ENCODE assay signal across 9 cellular contexts in the genomic region with DNA sequence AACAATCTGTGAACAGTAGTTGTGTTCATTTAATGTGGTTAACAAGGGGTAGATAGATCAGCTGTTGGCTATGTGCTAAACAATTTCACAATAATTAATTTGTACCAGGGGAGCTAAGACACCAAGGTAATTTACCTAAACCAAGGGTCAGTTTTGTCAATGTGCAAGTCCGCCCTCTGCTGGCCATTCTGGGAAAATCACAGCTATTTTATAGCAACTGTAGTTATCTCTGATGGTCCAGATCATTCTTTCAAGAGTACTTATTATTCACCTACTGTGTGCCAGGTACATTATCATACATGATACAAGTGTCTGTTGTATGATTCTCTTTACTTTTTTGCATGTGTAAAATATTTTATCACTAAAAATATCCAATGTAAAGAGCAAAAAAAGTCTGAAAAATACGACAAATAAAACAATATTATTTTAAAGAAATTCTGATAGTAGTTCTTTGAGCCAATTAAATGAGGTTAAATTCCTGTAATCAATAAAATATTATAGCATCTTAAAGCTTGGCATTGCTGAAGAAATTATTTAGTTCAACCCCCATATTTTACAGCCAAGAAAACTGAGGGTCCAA.
DNase-seq lines count a peak whose midpoint lies in the region; ATAC-seq and TF ChIP-seq lines count a peak whose summit lies in the region.
"Had no signal": no experiment of that assay in that cellular context is flagged by ENCODE, and none has a peak within 500 bp of the region (broad histone marks: within the 10 kb centered on the region; RNA-seq: fewer than 3 reads in every experiment).

No MANE protein-coding gene starts in this region.

- no peak overlapping the region for H3K27ac Mint-ChIP-seq in activated CD4-positive, alpha-beta memory T cell treated with anti-CD3 and anti-CD28 coated beads for 36 hours

- H3K27me3 ChIP-seq in esophagus squamous epithelium (peaks cover 0 to 3% (median 0%) of the 10 kb centered on the region in 4 donors), neuronal stem cell (ENCODE audit: control insufficient read depth in 3 of 3, insufficient read depth in 3 of 3, low read depth in 1 of 3, low read length in 3 of 3) (no peaks in the 10 kb centered on the region), upper lobe of right lung (no peaks in the 10 kb centered on the region)
- H3K27me3 ChIP-seq: BLaER1 had no signal

- H2BK5ac ChIP-seq in neuronal stem cell (ENCODE audit: low read length): no peak overlapping the region

- H3K9me3 ChIP-seq in esophagus squamous epithelium (no peaks in the 10 kb centered on the region), neuronal stem cell (replicated peaks in 1 of 2; ENCODE audit: control insufficient read depth in 2 of 2, insufficient read depth in 1 of 2, low read depth in 1 of 2, low read length in 2 of 2) (no peaks in the 10 kb centered on the region), upper lobe of right lung (no peaks in the 10 kb centered on the region)
- H3K9me3 ChIP-seq: BLaER1 had no signal

- no peaks in the 10 kb centered on the region for H3K36me3 Mint-ChIP-seq in activated CD4-positive, alpha-beta memory T cell treated with anti-CD3 and anti-CD28 coated beads for 36 hours

- H3K9me3 Mint-ChIP-seq in activated CD4-positive, alpha-beta memory T cell treated with anti-CD3 and anti-CD28 coated beads for 36 hours: no peaks in the 10 kb centered on the region

- H2BK120ac ChIP-seq in neuronal stem cell (ENCODE audit: low read depth, low read length): no peak overlapping the region

- no peak overlapping the region for H3K4ac ChIP-seq in neuronal stem cell (ENCODE audit: low read length)

- H4K91ac ChIP-seq in neuronal stem cell (ENCODE audit: low read depth, low read length, poor library complexity): no peak overlapping the region

- CTCF ChIA-PET in activated CD4-positive, alpha-beta memory T cell treated with anti-CD3 and anti-CD28 coated beads for 36 hours (lab: Charles Lee): interaction anchor here (0.6 to 4.8 kb wide), 27 partner anchors 9 to 1087 kb away, joined by 3 to 41 read pairs (median 4); no protein-coding TSS in a partner anchor

- H3K27ac ChIP-seq in esophagus squamous epithelium (no peak overlapping the region), neuronal stem cell (replicated peaks; ENCODE audit: low read length) (no peak overlapping the region), upper lobe of right lung (no peak overlapping the region)
- H3K27ac ChIP-seq: BLaER1 had no signal

- no peak overlapping the region for H3K4me2 ChIP-seq in neuronal stem cell (ENCODE audit: insufficient read depth, low read length, poor library complexity, severe bottlenecking)
- H3K4me2 ChIP-seq: BLaER1 had no signal

- no peaks in the 10 kb centered on the region for H3K4me1 Mint-ChIP-seq in activated CD4-positive, alpha-beta memory T cell treated with anti-CD3 and anti-CD28 coated beads for 36 hours (ENCODE audit: low read depth)

- no peaks in the 10 kb centered on the region for H3K4me1 ChIP-seq in esophagus squamous epithelium
- H3K4me1 ChIP-seq in neuronal stem cell (ENCODE audit: control insufficient read depth in 2 of 2, insufficient read depth in 1 of 2, low read depth in 1 of 2, low read length in 2 of 2): no peaks in the 10 kb centered on the region
- H3K4me1 ChIP-seq in upper lobe of right lung: no peaks in the 10 kb centered on the region

- H3K27me3 Mint-ChIP-seq in activated CD4-positive, alpha-beta memory T cell treated with anti-CD3 and anti-CD28 coated beads for 36 hours: no peaks in the 10 kb centered on the region

- ATAC-seq in upper lobe of right lung: peak; percentile 72

- no peak overlapping the region for H3K23ac ChIP-seq in neuronal stem cell (ENCODE audit: low read depth, low read length, poor library complexity)

- WGBS in esophagus squamous epithelium, 2 donors: 46 to 47% methylated on average over 2 of the region's 2 CpGs
- no CpG with 5 or more reads among the region's 2 CpGs for WGBS in neuronal stem cell (ENCODE audit: extremely low coverage in 2 of 2, insufficient read length in 2 of 2, insufficient replicate concordance in 1 of 2), 2 donors

- H2AK5ac ChIP-seq in neuronal stem cell (ENCODE audit: low read depth, low read length): no peak overlapping the region

- H3K14ac ChIP-seq in neuronal stem cell (ENCODE audit: low read length): no peak overlapping the region

- H3K4me3 ChIP-seq in HFF-Myc (replicated peaks; ENCODE audit: low read depth, low read length): no peak overlapping the region
- H3K4me3 ChIP-seq in esophagus squamous epithelium: no peak overlapping the region
- no peak overlapping the region for H3K4me3 ChIP-seq in neuronal stem cell (ENCODE audit: low read length in 2 of 2)
- no peak overlapping the region for H3K4me3 ChIP-seq in upper lobe of right lung
- H3K4me3 ChIP-seq: BLaER1 had no signal

- POLR2A ChIA-PET in activated CD4-positive, alpha-beta memory T cell treated with anti-CD3 and anti-CD28 coated beads for 36 hours (lab: Charles Lee): no interaction called here

- H2BK15ac ChIP-seq in neuronal stem cell (ENCODE audit: low read length): no peak overlapping the region

- TF ChIP-seq CTCF in HFF-Myc (IDR thresholded peaks at IDR 0.05; ENCODE audit: low read depth, low read length, missing control alignments) (peak; percentile 64), esophagus squamous epithelium (IDR thresholded peaks at IDR 0.05) (peak; percentile 45 to 73 (median 70)), upper lobe of right lung (IDR thresholded peaks at IDR 0.05) (peak; percentile 85)

- no peaks in the 10 kb centered on the region for H3K79me1 ChIP-seq in neuronal stem cell (ENCODE audit: low read depth, low read length)

- H3K4me3 Mint-ChIP-seq in activated CD4-positive, alpha-beta memory T cell treated with anti-CD3 and anti-CD28 coated beads for 36 hours: no peak overlapping the region

- H2BK12ac ChIP-seq in neuronal stem cell (ENCODE audit: low read length): no peak overlapping the region

- DNase-seq in DMS79 treated with DMSO at 0.1 percent for 48 hours (lab: John Stamatoyannopoulos, UW): peak; percentile 39
- DNase-seq in DMS79 (lab: John Stamatoyannopoulos, UW): no peak
- DNase-seq in HFF-Myc (ENCODE audit: extremely low read depth, low read depth): peak; percentile 17
- DNase-seq in NCI-H345 treated with DMSO at 0.1 percent for 48 hours (lab: John Stamatoyannopoulos, UW; ENCODE audit: unreplicated experiment): peak; percentile 23
- peak; percentile 68 for DNase-seq in activated CD4-positive, alpha-beta memory T cell treated with anti-CD3 and anti-CD28 coated beads for 36 hours
- no peak for DNase-seq in esophagus squamous epithelium (lab: John Stamatoyannopoulos, UW)
- DNase-seq in neuronal stem cell (ENCODE audit: low spot score): peak; percentile 41
- DNase-seq in upper lobe of right lung: no peak

- no peak overlapping the region for H2AFZ ChIP-seq in neuronal stem cell (ENCODE audit: low read length)

- H4K8ac ChIP-seq in neuronal stem cell (ENCODE audit: low read depth, low read length): no peak overlapping the region

- intact Hi-C loops in activated CD4-positive, alpha-beta memory T cell treated with anti-CD3 and anti-CD28 coated beads for 36 hours (cut with micrococcal nuclease): loop anchor here (1.0 to 2.0 kb wide), 3 partner anchors 551 to 580 kb away; no protein-coding TSS in a partner anchor
- intact Hi-C loops in esophagus squamous epithelium (cut with DNase I): loop anchor here (10.0 kb wide), 1 partner anchor 554 kb away; no protein-coding TSS in a partner anchor
- intact Hi-C loops in upper lobe of right lung (cut with DNase I): no loop called here

- TF ChIP-seq POLR2A in esophagus squamous epithelium (IDR thresholded peaks at IDR 0.05): no peak

- H3K36me3 ChIP-seq in esophagus squamous epithelium (no peaks in the 10 kb centered on the region), neuronal stem cell (replicated peaks in 1 of 2; ENCODE audit: control insufficient read depth in 2 of 2, insufficient read depth in 2 of 2, low read length in 2 of 2) (no peaks in the 10 kb centered on the region), upper lobe of right lung (no peaks in the 10 kb centered on the region)
- H3K36me3 ChIP-seq: BLaER1 had no signal

- no peak overlapping the region for H3K18ac ChIP-seq in neuronal stem cell (ENCODE audit: low read length)

- no peak overlapping the region for H3K9ac ChIP-seq in neuronal stem cell (ENCODE audit: low read depth, low read length, poor library complexity)
- H3K9ac ChIP-seq: BLaER1 had no signal

Comparison
In these comparisons a context has a peak if more than half of its experiments do, and no peak if none do; other contexts are left out.
1. DNase-seq: peak in DMS79 treated with DMSO at 0.1 percent for 48 hours (single experiment), HFF-Myc (single experiment), NCI-H345 treated with DMSO at 0.1 percent for 48 hours (single experiment), activated CD4-positive, alpha-beta memory T cell treated with anti-CD3 and anti-CD28 coated beads for 36 hours (single experiment) and neuronal stem cell (single experiment); none in DMS79 (single experiment), esophagus squamous epithelium (single experiment) and upper lobe of right lung (single experiment).
2. Peak in every context shown above with its lines, with median percentiles within 50 percentile points of each other: CTCF ChIP-seq.